2 cellular contexts compared by ENCODE assay signal in the genomic region with DNA sequence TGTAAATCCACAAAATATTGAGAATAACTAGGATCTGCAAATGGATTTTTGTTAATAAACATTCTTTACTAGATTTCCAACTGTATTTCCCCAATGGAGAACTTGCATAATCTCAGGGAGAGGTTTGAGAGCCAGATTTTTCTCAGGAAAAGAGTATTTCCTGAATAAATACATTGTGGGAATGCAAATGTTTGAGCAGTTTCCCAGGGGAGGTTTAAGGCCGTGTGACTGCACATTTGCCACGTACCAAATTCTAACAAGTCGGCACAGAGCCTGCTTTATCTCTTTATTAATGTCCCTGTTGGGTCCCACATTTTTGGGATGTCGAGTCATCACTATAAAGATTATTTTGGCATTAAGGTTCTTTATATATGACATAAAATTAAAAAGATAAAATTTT.
TF ChIP-seq lines count a peak whose summit lies in the region.

No MANE protein-coding gene starts in this region.

TF ChIP-seq in A549, 52 proteins besides CTCF, POLR2A, EP300 and RAD21 (continued from another document):
- TF ChIP-seq, protein P1, sequence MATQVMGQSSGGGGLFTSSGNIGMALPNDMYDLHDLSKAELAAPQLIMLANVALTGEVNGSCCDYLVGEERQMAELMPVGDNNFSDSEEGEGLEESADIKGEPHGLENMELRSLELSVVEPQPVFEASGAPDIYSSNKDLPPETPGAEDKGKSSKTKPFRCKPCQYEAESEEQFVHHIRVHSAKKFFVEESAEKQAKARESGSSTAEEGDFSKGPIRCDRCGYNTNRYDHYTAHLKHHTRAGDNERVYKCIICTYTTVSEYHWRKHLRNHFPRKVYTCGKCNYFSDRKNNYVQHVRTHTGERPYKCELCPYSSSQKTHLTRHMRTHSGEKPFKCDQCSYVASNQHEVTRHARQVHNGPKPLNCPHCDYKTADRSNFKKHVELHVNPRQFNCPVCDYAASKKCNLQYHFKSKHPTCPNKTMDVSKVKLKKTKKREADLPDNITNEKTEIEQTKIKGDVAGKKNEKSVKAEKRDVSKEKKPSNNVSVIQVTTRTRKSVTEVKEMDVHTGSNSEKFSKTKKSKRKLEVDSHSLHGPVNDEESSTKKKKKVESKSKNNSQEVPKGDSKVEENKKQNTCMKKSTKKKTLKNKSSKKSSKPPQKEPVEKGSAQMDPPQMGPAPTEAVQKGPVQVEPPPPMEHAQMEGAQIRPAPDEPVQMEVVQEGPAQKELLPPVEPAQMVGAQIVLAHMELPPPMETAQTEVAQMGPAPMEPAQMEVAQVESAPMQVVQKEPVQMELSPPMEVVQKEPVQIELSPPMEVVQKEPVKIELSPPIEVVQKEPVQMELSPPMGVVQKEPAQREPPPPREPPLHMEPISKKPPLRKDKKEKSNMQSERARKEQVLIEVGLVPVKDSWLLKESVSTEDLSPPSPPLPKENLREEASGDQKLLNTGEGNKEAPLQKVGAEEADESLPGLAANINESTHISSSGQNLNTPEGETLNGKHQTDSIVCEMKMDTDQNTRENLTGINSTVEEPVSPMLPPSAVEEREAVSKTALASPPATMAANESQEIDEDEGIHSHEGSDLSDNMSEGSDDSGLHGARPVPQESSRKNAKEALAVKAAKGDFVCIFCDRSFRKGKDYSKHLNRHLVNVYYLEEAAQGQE (IDR thresholded peaks at IDR 0.05), result no peak
- TF ChIP-seq RFX5 (IDR thresholded peaks at IDR 0.05) (no peak), GATA3 (IDR thresholded peaks at IDR 0.05; ENCODE audit: borderline replicate concordance) (peak; percentile 62), RARB (CRISPR knock-in tag; IDR thresholded peaks at IDR 0.05) (0 out of 2 replicates have a peak, but pooled peaks have one; percentile 52)

TF ChIP-seq in liver, 16 proteins besides CTCF, POLR2A, EP300 and RAD21 (continued from another document):
- TF ChIP-seq, protein P2, sequence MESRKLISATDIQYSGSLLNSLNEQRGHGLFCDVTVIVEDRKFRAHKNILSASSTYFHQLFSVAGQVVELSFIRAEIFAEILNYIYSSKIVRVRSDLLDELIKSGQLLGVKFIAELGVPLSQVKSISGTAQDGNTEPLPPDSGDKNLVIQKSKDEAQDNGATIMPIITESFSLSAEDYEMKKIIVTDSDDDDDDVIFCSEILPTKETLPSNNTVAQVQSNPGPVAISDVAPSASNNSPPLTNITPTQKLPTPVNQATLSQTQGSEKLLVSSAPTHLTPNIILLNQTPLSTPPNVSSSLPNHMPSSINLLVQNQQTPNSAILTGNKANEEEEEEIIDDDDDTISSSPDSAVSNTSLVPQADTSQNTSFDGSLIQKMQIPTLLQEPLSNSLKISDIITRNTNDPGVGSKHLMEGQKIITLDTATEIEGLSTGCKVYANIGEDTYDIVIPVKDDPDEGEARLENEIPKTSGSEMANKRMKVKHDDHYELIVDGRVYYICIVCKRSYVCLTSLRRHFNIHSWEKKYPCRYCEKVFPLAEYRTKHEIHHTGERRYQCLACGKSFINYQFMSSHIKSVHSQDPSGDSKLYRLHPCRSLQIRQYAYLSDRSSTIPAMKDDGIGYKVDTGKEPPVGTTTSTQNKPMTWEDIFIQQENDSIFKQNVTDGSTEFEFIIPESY (IDR thresholded peaks at IDR 0.05), result no peak
- TF ChIP-seq TAF1 (conservative IDR thresholded peaks at IDR 0.05) (no peak), JUND (IDR thresholded peaks at IDR 0.05) (no peak)
